Comparison of ENCODE assay signal across 21 cellular contexts in genomic region chr3:49271047-49271446, GRCh38.
"Had no signal": no experiment of that assay in that cellular context is flagged by ENCODE, and none has a peak within 500 bp of the region (broad histone marks: within the 10 kb centered on the region; RNA-seq: fewer than 3 reads in every experiment).

No MANE protein-coding gene starts in this region.

- H3K27ac Mint-ChIP-seq: activated naive CD4-positive, alpha-beta T cell treated with anti-CD3 and anti-CD28 coated beads for 36 hours; naive thymus-derived CD4-positive, alpha-beta T cell; T-helper 1 cell treated with Interleukin-12 subunit alpha and Interleukin-12 subunit beta and Interleukin-4 antibody, amounts not matched to agents 30 μg/mL and 1 μg/mL, for 36 hours had no signal

- H3K27me3 Mint-ChIP-seq: naive thymus-derived CD4-positive, alpha-beta T cell had no signal

- H2AFZ ChIP-seq: parathyroid adenoma had no signal

- H3K4me3 Mint-ChIP-seq: activated naive CD4-positive, alpha-beta T cell treated with anti-CD3 and anti-CD28 coated beads for 36 hours; naive thymus-derived CD4-positive, alpha-beta T cell; T-helper 1 cell treated with Interleukin-12 subunit alpha and Interleukin-12 subunit beta and Interleukin-4 antibody, amounts not matched to agents 30 μg/mL and 1 μg/mL, for 36 hours had no signal

- H3K36me3 ChIP-seq: colonic mucosa, upper lobe of right lung had no signal

- H3K9me3 Mint-ChIP-seq: activated naive CD4-positive, alpha-beta T cell treated with anti-CD3 and anti-CD28 coated beads for 36 hours; naive thymus-derived CD4-positive, alpha-beta T cell; T-helper 1 cell treated with Interleukin-12 subunit alpha and Interleukin-12 subunit beta and Interleukin-4 antibody, amounts not matched to agents 30 μg/mL and 1 μg/mL, for 36 hours had no signal

- H3K27ac ChIP-seq: colonic mucosa, parathyroid adenoma, psoas muscle, upper lobe of right lung, VCaP had no signal

- H3K4me3 ChIP-seq: colonic mucosa, psoas muscle, upper lobe of right lung had no signal

- H3K27me3 ChIP-seq: colonic mucosa, upper lobe of right lung had no signal

- H3K79me2 ChIP-seq: parathyroid adenoma had no signal

- ATAC-seq: naive thymus-derived CD4-positive, alpha-beta T cell; psoas muscle; stimulated activated naive CD8-positive, alpha-beta T cell treated with anti-CD3 and anti-CD28 coated beads, Interleukin-15, Interleukin-2, amounts not matched to agents 100 U/mL and 50 U/mL, for 24 hours; upper lobe of right lung had no signal

- H3K9me3 ChIP-seq: colonic mucosa, psoas muscle, upper lobe of right lung had no signal

- DNase-seq: activated CD4-positive, alpha-beta T cell treated with anti-CD3 and anti-CD28 coated beads for 4 hours; activated CD4-positive, alpha-beta T cell treated with anti-CD3 and anti-CD28 coated beads, Interleukin-2, amount 50 U/mL, for 4 hours; activated effector memory CD4-positive, alpha-beta T cell treated with anti-CD3 and anti-CD28 coated beads, Interleukin-2, amount 50 U/mL, for 16 hours; activated naive CD4-positive, alpha-beta T cell treated with anti-CD3 and anti-CD28 coated beads for 36 hours; colonic mucosa; effector memory CD4-positive, alpha-beta T cell; glutamatergic neuron; islet precursor cell; mammary epithelial cell; midbrain; naive thymus-derived CD4-positive, alpha-beta T cell; nucleus accumbens; psoas muscle; stimulated activated CD4-positive, alpha-beta T cell treated with anti-CD3 and anti-CD28 coated beads, Interleukin-15, amount 100 ng/mL, for 24 hours; stimulated activated CD4-positive, alpha-beta T cell treated with anti-CD3 and anti-CD28 coated beads, Interleukin-2, amount 100 ng/mL, for 24 hours; stimulated activated naive CD8-positive, alpha-beta T cell treated with anti-CD3 and anti-CD28 coated beads, Interleukin-15, Interleukin-2, amounts not matched to agents 100 U/mL and 50 U/mL, for 24 hours; T-helper 9 cell; upper lobe of right lung had no signal
